Comparison of ENCODE assay signal across 14 cellular contexts in genomic region chr2:145221032-145221431, GRCh38.
DNase-seq lines count a peak whose midpoint lies in the region; FAIRE-seq and TF ChIP-seq lines count a peak whose summit lies in the region.
"Had no signal": no experiment of that assay in that cellular context is flagged by ENCODE, and none has a peak within 500 bp of the region (broad histone marks: within the 10 kb centered on the region; RNA-seq: fewer than 3 reads in every experiment).

No MANE protein-coding gene starts in this region.

- H3K9me1 ChIP-seq in endothelial cell of umbilical vein (replicated peaks; ENCODE audit: control insufficient read depth, extremely low read depth, insufficient read depth, low read length) = no peaks in the 10 kb centered on the region

- POLR2A ChIA-PET in endothelial cell of umbilical vein (lab: Charles Lee) = no interaction called here

- CTCF ChIA-PET in endothelial cell of umbilical vein (lab: Charles Lee) = interaction anchor here (0.7 kb wide), 1 partner anchor 17 kb away, joined by 7 read pairs; no protein-coding TSS in a partner anchor

- FAIRE-seq in endothelial cell of umbilical vein (lab: Jason Lieb, UNC) (peak; percentile 38), HTR-8/SVneo (lab: Jason Lieb, UNC) (no peak)

- no peak for TF ChIP-seq POLR2A in endothelial cell of umbilical vein (IDR thresholded peaks at IDR 0.05; ENCODE audit: low read depth, low read length)
- TF ChIP-seq POLR2A in adrenal gland (IDR thresholded peaks at IDR 0.05) = no peak

- no TSS peak for BruUV-seq in endothelial cell of umbilical vein (replicated peaks; lab: Mats Ljungman, UMichigan)

- no peak overlapping the region for H3K4me3 ChIP-seq in endothelial cell of umbilical vein (replicated peaks in 1 of 3; ENCODE audit: insufficient read depth in 1 of 3, low read depth in 1 of 3, low read length in 3 of 3)
- no peak overlapping the region for H3K4me3 ChIP-seq in adrenal gland

- H4K20me1 ChIP-seq in endothelial cell of umbilical vein (replicated peaks; ENCODE audit: control insufficient read depth, extremely low read depth, insufficient read depth, low read length) = no peaks in the 10 kb centered on the region

- H3K27ac ChIP-seq in endothelial cell of umbilical vein (ENCODE audit: insufficient read depth, low read depth, low read length) = no peak overlapping the region
- H3K27ac ChIP-seq in substantia nigra (ENCODE audit: low read depth, low read length, poor library complexity, severe bottlenecking) = no peak overlapping the region
- no peak overlapping the region for H3K27ac ChIP-seq in adrenal gland

- H3K79me2 ChIP-seq in endothelial cell of umbilical vein (ENCODE audit: control insufficient read depth, insufficient read depth, low read length) = no peaks in the 10 kb centered on the region

- dilution Hi-C loops in endothelial cell of umbilical vein (cut with MboI; ENCODE audit: extremely low pct_ligation_motif_present, low sequenced_read_pairs) = no loop called here

- H3K36me3 ChIP-seq in endothelial cell of umbilical vein (ENCODE audit: control insufficient read depth in 2 of 2, extremely low read depth in 1 of 2, insufficient read depth in 2 of 2, low read length in 2 of 2) = no peaks in the 10 kb centered on the region
- H3K36me3 ChIP-seq in adrenal gland (replicated peaks in 1 of 2) = no peaks in the 10 kb centered on the region
- H3K36me3 ChIP-seq: BE2C had no signal

- TF ChIP-seq CTCF in endothelial cell of umbilical vein (IDR thresholded peaks at IDR 0.05; ENCODE audit: extremely low read depth in 1 of 2, insufficient read depth in 1 of 2, low read depth in 1 of 2, low read length in 2 of 2) = no peak
- TF ChIP-seq CTCF in adrenal gland (IDR thresholded peaks at IDR 0.05) = no peak

- H2AFZ ChIP-seq in endothelial cell of umbilical vein (ENCODE audit: low read depth, low read length) = peak overlapping the region; percentile 54

- no peak overlapping the region for H3K9ac ChIP-seq in endothelial cell of umbilical vein (replicated peaks; ENCODE audit: extremely low read depth, insufficient read depth, low read length)

- H3K27me3 ChIP-seq in endothelial cell of umbilical vein (ENCODE audit: control insufficient read depth in 2 of 2, insufficient read depth in 2 of 2, low read length in 2 of 2) (no peaks in the 10 kb centered on the region), adrenal gland (no peaks in the 10 kb centered on the region)
- H3K27me3 ChIP-seq: BE2C had no signal

- no peaks in the 10 kb centered on the region for H3K9me3 ChIP-seq in endothelial cell of umbilical vein (replicated peaks; ENCODE audit: control insufficient read depth, insufficient read depth, low read length)
- H3K9me3 ChIP-seq in adrenal gland (replicated peaks in 1 of 3) = no peaks in the 10 kb centered on the region
- H3K9me3 ChIP-seq: BE2C had no signal

- no peak overlapping the region for H3K4me2 ChIP-seq in endothelial cell of umbilical vein (ENCODE audit: insufficient read depth, low read length)

- DNase-seq in CD1c-positive myeloid dendritic cell (ENCODE audit: extremely low spot score) (peak; percentile 20), NAMALWA (ENCODE audit: low spot score) (peak; percentile 22), OCI-M1 (lab: John Stamatoyannopoulos, UW) (peak; percentile 66), endothelial cell of umbilical vein (ENCODE audit: low read depth, low spot score) (peak; percentile 45), substantia nigra (lab: John Stamatoyannopoulos, UW) (no peak), adrenal gland (no peak), HTR-8/SVneo (ENCODE audit: insufficient read length, low spot score) (no peak)
- DNase-seq: BE2C; CD8-positive, alpha-beta T cell; HFFc6; KG1; NCI-H446 treated with DMSO at 0.1 percent for 48 hours; NCI-H82; RPMI8226 had no signal

- no peaks in the 10 kb centered on the region for H3K4me1 ChIP-seq in endothelial cell of umbilical vein (ENCODE audit: control insufficient read depth, extremely low read depth, insufficient read depth, low read length)
- H3K4me1 ChIP-seq in adrenal gland (replicated peaks in 1 of 2) = no peaks in the 10 kb centered on the region
- H3K4me1 ChIP-seq: BE2C had no signal

- 33 to 43% (median 38%) methylated on average over 2 of the region's 2 CpGs for WGBS in adrenal gland, 4 donors

- intact Hi-C loops in endothelial cell of umbilical vein (cut with micrococcal nuclease) (no loop called here), adrenal gland (cut with DNase I) (no loop called here)

TF ChIP-seq in endothelial cell of umbilical vein, 7 proteins besides CTCF, POLR2A, EP300 and RAD21:
- TF ChIP-seq POLR2AphosphoS5 (IDR thresholded peaks at IDR 0.05; ENCODE audit: insufficient read depth, low read depth, low read length) (no peak), FOS (IDR thresholded peaks at IDR 0.05; ENCODE audit: borderline replicate concordance, insufficient read depth, low read length) (no peak), JUN (IDR thresholded peaks at IDR 0.05; ENCODE audit: borderline replicate concordance, insufficient read depth, insufficient read length, low read depth) (no peak), MYC (IDR thresholded peaks at IDR 0.05; ENCODE audit: low read depth, low read length) (no peak), EZH2 (IDR thresholded peaks at IDR 0.05; ENCODE audit: borderline replicate concordance, low read depth, low read length, severe bottlenecking) (no peak), GATA2 (IDR thresholded peaks at IDR 0.05; ENCODE audit: insufficient read depth, insufficient read length, low read depth, low read length) (no peak), MAX (IDR thresholded peaks at IDR 0.05; ENCODE audit: insufficient read depth, insufficient read length) (no peak)

Comparison
In these comparisons a context has a peak if more than half of its experiments do, and no peak if none do; other contexts are left out.
1. DNase-seq: peak in CD1c-positive myeloid dendritic cell (single experiment), NAMALWA (single experiment), OCI-M1 (single experiment) and endothelial cell of umbilical vein (single experiment); none in substantia nigra (0 of 49), adrenal gland (0 of 7) and HTR-8/SVneo (single experiment).